8 cellular contexts compared by ENCODE assay signal in genomic region chr14:56874375-56874774, GRCh38.
DNase-seq lines count a peak whose midpoint lies in the region; ATAC-seq lines count a peak whose summit lies in the region.

No MANE protein-coding gene starts in this region.

- H3K36me3 ChIP-seq in H7 (replicated peaks; ENCODE audit: control insufficient read depth, insufficient read depth, low read length) = no peaks in the 10 kb centered on the region

- no peak for ATAC-seq in GM18498 (IDR thresholded peaks at IDR 0.05; ENCODE audit: unreplicated experiment)
- ATAC-seq in GM19351 (IDR thresholded peaks at IDR 0.05; ENCODE audit: unreplicated experiment) = no peak
- ATAC-seq in HG03571 (IDR thresholded peaks at IDR 0.05; ENCODE audit: unreplicated experiment) = no peak

- peaks cover 2% of the 10 kb centered on the region for H3K27me3 ChIP-seq in H7 (ENCODE audit: control insufficient read depth, insufficient read depth, low read length)

- DNase-seq in COLO668 (lab: John Stamatoyannopoulos, UW; ENCODE audit: unreplicated experiment) = peak; percentile 56
- DNase-seq in H7 = peak; percentile 52
- DNase-seq in NCI-H774 (lab: John Stamatoyannopoulos, UW) = peak; percentile 7
- DNase-seq in germinal center (ENCODE audit: low spot score) = peak; percentile 10
- no peak for DNase-seq in activated effector memory CD4-positive, alpha-beta T cell treated with anti-CD3 and anti-CD28 coated beads, Interleukin-2, amount 50 U/mL, for 16 hours

- no peak overlapping the region for H3K4me3 ChIP-seq in H7 (ENCODE audit: insufficient read depth, low read depth, low read length)
